Comparison of ENCODE assay signal across 8 cellular contexts in genomic region chr6:78150425-78150824, GRCh38.
"Had no signal": no experiment of that assay in that cellular context is flagged by ENCODE, and none has a peak within 500 bp of the region (broad histone marks: within the 10 kb centered on the region; RNA-seq: fewer than 3 reads in every experiment).

No MANE protein-coding gene starts in this region.

- H3K27me3 Mint-ChIP-seq: IgD-negative memory B cell had no signal

- H3K4me3 Mint-ChIP-seq: H9, IgD-negative memory B cell had no signal

- DNase-seq: GM23248, GOT3, H9, HCEC 1CT, KG1 had no signal

- H3K27ac Mint-ChIP-seq: H9, IgD-negative memory B cell had no signal

- H3K4me1 Mint-ChIP-seq: IgD-negative memory B cell had no signal

- H3K27ac ChIP-seq: GM23248, HL-60 had no signal

- FAIRE-seq: H54 had no signal

- H3K4me3 ChIP-seq: GM23248 had no signal

- H3K9ac ChIP-seq: GM23248 had no signal

- H3K36me3 Mint-ChIP-seq: IgD-negative memory B cell had no signal

- H2AFZ ChIP-seq: GM23248 had no signal
